Comparison of ENCODE assay signal across 8 cellular contexts in genomic region chr10:132538790-132539421, GRCh38. TPM values are rescaled to one million over a fixed set of nuclear protein-coding genes. Genes with fewer than 3 reads are reported as not detected.
DNase-seq lines count a peak whose midpoint lies in the region; ATAC-seq and TF ChIP-seq lines count a peak whose summit lies in the region.

No MANE protein-coding gene starts in this region.

- in situ Hi-C loops in gastrocnemius medialis (cut with MboI; ENCODE audit: low sequenced_read_pairs in 4 of 4): loop anchor here (10.0 to 25.0 kb wide), 3 partner anchors 96 to 152 kb away; partner anchors contain the start of gene PWWP2B (in 1 of the 4)

- no peaks in the 10 kb centered on the region for H3K36me3 Mint-ChIP-seq in T-cell

- H3K4me3 ChIP-seq in GM12875 (ENCODE audit: low read depth, low read length) (peak overlapping the region; percentile 77), gastroesophageal sphincter (peak overlapping the region; percentile 73 to 84), gastrocnemius medialis (peak overlapping the region; percentile 71 to 91 (median 81))

- DNase-seq in T-cell (no peak), gastrocnemius medialis (no peak), HK-2 (ENCODE audit: unreplicated experiment) (no peak), inferior parietal cortex (ENCODE audit: extremely low spot score) (no peak), NCI-H1694 treated with DMSO at 0.1 percent for 48 hours (lab: John Stamatoyannopoulos, UW) (no peak)

- no peak for TF ChIP-seq EP300 in gastroesophageal sphincter (IDR thresholded peaks at IDR 0.05)

- no peak for ATAC-seq in T-cell (replicated peaks in 1 of 4)
- ATAC-seq in gastroesophageal sphincter: no peak
- ATAC-seq in gastrocnemius medialis: no peak
- ATAC-seq in HG03354 (IDR thresholded peaks at IDR 0.05; ENCODE audit: poor library complexity, severe bottlenecking, unreplicated experiment): no peak

- CTCF ChIA-PET in T-cell (lab: Charles Lee): interaction anchor here in 1 of 2 donors (0.7 kb wide), 1 partner anchor 13 kb away, joined by 3 read pairs; no protein-coding TSS in a partner anchor

- intact Hi-C loops in gastrocnemius medialis (cut with DNase I; ENCODE audit: low total_unique reads): loop anchor here (1.0 to 5.0 kb wide), 2 partner anchors 75 to 207 kb away; partner anchors contain the start of gene LRRC27

- H3K9me3 ChIP-seq in gastroesophageal sphincter: no peaks in the 10 kb centered on the region
- no peaks in the 10 kb centered on the region for H3K9me3 ChIP-seq in gastrocnemius medialis

- POLR2A ChIA-PET in T-cell (lab: Charles Lee): no interaction called here

- H3K27me3 ChIP-seq in gastroesophageal sphincter (no peaks in the 10 kb centered on the region), gastrocnemius medialis (no peaks in the 10 kb centered on the region)

- H3K36me3 ChIP-seq in gastroesophageal sphincter (no peaks in the 10 kb centered on the region), gastrocnemius medialis (no peaks in the 10 kb centered on the region)

- H3K27ac Mint-ChIP-seq in T-cell: peak overlapping the region; percentile 83 to 91

- TF ChIP-seq CTCF in GM12875 (IDR thresholded peaks at IDR 0.05; ENCODE audit: borderline replicate concordance, insufficient read depth, low read depth, low read length) (no peak), gastroesophageal sphincter (IDR thresholded peaks at IDR 0.05) (no peak), gastrocnemius medialis (IDR thresholded peaks at IDR 0.05 in 4 of 5, conservative IDR thresholded peaks at IDR 0.05 in 1 of 5) (no peak)

- no peaks in the 10 kb centered on the region for H3K9me3 Mint-ChIP-seq in T-cell

- H3K27me3 Mint-ChIP-seq in T-cell: no peaks in the 10 kb centered on the region

- H3K4me1 Mint-ChIP-seq in T-cell: peaks cover 58 to 72% (median 62%) of the 10 kb centered on the region in 3 donors

- H3K4me3 Mint-ChIP-seq in T-cell: peak overlapping the region; percentile 90 to 96 (median 91)

- H3K27ac ChIP-seq in gastroesophageal sphincter (peak overlapping the region; percentile 66 to 94 (median 92)), gastrocnemius medialis (peak overlapping the region; percentile 86 to 93 (median 90))

- TF ChIP-seq POLR2A in gastroesophageal sphincter (IDR thresholded peaks at IDR 0.05): no peak
- no peak for TF ChIP-seq POLR2A in gastrocnemius medialis (IDR thresholded peaks at IDR 0.05)

- H3K4me1 ChIP-seq in gastroesophageal sphincter (peaks cover 0 to 88% (median 44%) of the 10 kb centered on the region in 3 donors), gastrocnemius medialis (peaks cover 56% of the 10 kb centered on the region in 2 donors)

- 8 to 18% methylated on average over 2 of the region's 2 CpGs for WGBS in gastroesophageal sphincter (ENCODE audit: low coverage in 1 of 2), 2 donors

RNA-seq across cellular contexts. Expression of gene INPP5A, which starts 1.3 kb away (rescaled TPM):
- 10 to 100 TPM; 20.9 to 23.1 (median 22.9) TPM for total RNA-seq in T-cell
- 100 to 1,000 TPM; 111 to 288 (median 215) TPM for total RNA-seq in gastroesophageal sphincter
- 100 to 1,000 TPM in 2 of 4 donors, 10 to 100 TPM in 2; 74.9 to 107 (median 92.4) TPM for total RNA-seq in gastrocnemius medialis
